Comparison of ENCODE assay signal across 14 cellular contexts in the genomic region with DNA sequence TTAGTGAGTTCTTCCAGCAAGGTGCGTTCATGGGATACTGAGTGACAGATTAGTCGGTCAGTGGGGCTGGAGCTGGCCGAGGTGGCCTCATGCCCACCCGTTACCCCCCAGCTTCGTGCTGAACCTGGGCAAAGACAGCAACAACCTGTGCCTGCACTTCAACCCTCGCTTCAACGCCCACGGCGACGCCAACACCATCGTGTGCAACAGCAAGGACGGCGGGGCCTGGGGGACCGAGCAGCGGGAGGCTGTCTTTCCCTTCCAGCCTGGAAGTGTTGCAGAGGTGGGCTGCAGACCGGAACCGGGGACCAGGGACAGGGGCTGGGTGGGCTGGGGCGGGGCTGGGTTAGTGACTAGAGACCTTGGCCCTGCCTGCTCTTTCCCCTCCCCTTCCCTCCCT. TPM values are rescaled to one million over a fixed set of nuclear protein-coding genes. Genes with fewer than 3 reads are reported as not detected.
DNase-seq lines count a peak whose midpoint lies in the region; ATAC-seq, FAIRE-seq and TF ChIP-seq lines count a peak whose summit lies in the region.
"Had no signal": no experiment of that assay in that cellular context is flagged by ENCODE, and none has a peak within 500 bp of the region (broad histone marks: within the 10 kb centered on the region; RNA-seq: fewer than 3 reads in every experiment).

No MANE protein-coding gene starts in this region.

- RAD21 ChIA-PET in HCT116 (lab: Charles Lee; ENCODE audit: low non-redundant PET in 1 of 2, low total read pairs in 2 of 2, uncharacterized antibody in 2 of 2, unreplicated experiment in 2 of 2) = no interaction called here

- H3K79me2 ChIP-seq in HCT116 (ENCODE audit: insufficient read depth, low read length) = peaks cover 13% of the 10 kb centered on the region; the same call in 1 of the 2 replicates

- no peak for TF ChIP-seq POLR2A in HCT116 (IDR thresholded peaks at IDR 0.05; ENCODE audit: borderline replicate concordance, extremely low read depth, insufficient read depth, insufficient read length)

- TF ChIP-seq RAD21 in HCT116 (IDR thresholded peaks at IDR 0.05; ENCODE audit: low read depth) = no peak

- intact Hi-C loops in HCT116 (cut with micrococcal nuclease) = no loop called here

- H3K27me3 ChIP-seq in HCT116 (ENCODE audit: insufficient read depth, low read length) (no peaks in the 10 kb centered on the region), muscle layer of colon (ENCODE audit: control insufficient read depth in 1 of 2, insufficient read depth in 2 of 2, low read length in 2 of 2) (no peaks in the 10 kb centered on the region)

- POLR2A ChIA-PET in HCT116 (lab: Charles Lee) = interaction anchor here (0.6 to 2.6 kb wide), 3 partner anchors 11 to 35 kb away, joined by 3 to 6 read pairs (median 5); no protein-coding TSS in a partner anchor

- H3K9ac ChIP-seq in HCT116 (ENCODE audit: low read length) (no peak overlapping the region), muscle layer of colon (ENCODE audit: low read length) (no peak overlapping the region)

- FAIRE-seq in D721Med (lab: Jason Lieb, UNC) = no peak

- in situ Hi-C loops in astrocyte of the spinal cord (cut with HindIII; ENCODE audit: low sequenced_read_pairs) (no loop called here), G401 (cut with HindIII; ENCODE audit: low sequenced_read_pairs) (no loop called here)

- H3K9me3 ChIP-seq in HCT116 (ENCODE audit: control insufficient read depth in 1 of 2, insufficient read depth in 1 of 2, low read depth in 1 of 2, low read length in 2 of 2) (no peaks in the 10 kb centered on the region), muscle layer of colon (ENCODE audit: low read length) (no peaks in the 10 kb centered on the region)

- H3K4me1 ChIP-seq in HCT116 (ENCODE audit: control insufficient read depth in 1 of 2, insufficient read depth in 2 of 2, low read length in 2 of 2) (peaks cover 28 to 65% of the 10 kb centered on the region in 2 experiments), muscle layer of colon (ENCODE audit: insufficient read depth, low read length) (peaks cover 34% of the 10 kb centered on the region)

- H3K4me3 ChIP-seq in HCT116 (replicated peaks in 1 of 2; ENCODE audit: low read depth in 1 of 2, low read length in 2 of 2) (no peak overlapping the region), astrocyte of the spinal cord (ENCODE audit: low read depth, low read length) (peak overlapping the region; percentile 98), muscle layer of colon (ENCODE audit: low read depth in 1 of 2, low read length in 2 of 2) (no peak overlapping the region)

- CTCF ChIA-PET in HCT116 (lab: Charles Lee) = interaction anchor here (0.6 kb wide), 1 partner anchor 1488 kb away, joined by 4 read pairs; no protein-coding TSS in a partner anchor

- no peak for ATAC-seq in HCT116

- H3K27ac ChIP-seq in 22Rv1 (0 out of 2 replicates have a peak overlapping the region, but pooled peaks have one; percentile 94), HCT116 (ENCODE audit: low read depth, low read length) (no peak overlapping the region), muscle layer of colon (ENCODE audit: low read depth, low read length) (peak overlapping the region; percentile 12)

- H2AFZ ChIP-seq in HCT116 (ENCODE audit: low read depth, low read length, poor library complexity, severe bottlenecking) = no peak overlapping the region

- no TSS peak for BruUV-seq in HCT116 (replicated peaks; lab: Mats Ljungman, UMichigan)

- H4K20me1 ChIP-seq in HCT116 (ENCODE audit: insufficient read depth) = no peaks in the 10 kb centered on the region

- H3K36me3 ChIP-seq in HCT116 (ENCODE audit: control insufficient read depth in 1 of 2, insufficient read depth in 2 of 2, low read length in 2 of 2) (peaks cover 5 to 11% of the 10 kb centered on the region in 2 experiments; a peak in 3 of 4 replicates), muscle layer of colon (ENCODE audit: insufficient read depth, low read length) (peaks cover 8% of the 10 kb centered on the region)

- TF ChIP-seq CTCF in 22Rv1 (IDR thresholded peaks at IDR 0.05) (no peak), HCT116 (IDR thresholded peaks at IDR 0.05 in 2 of 3, conservative IDR thresholded peaks at IDR 0.05 in 1 of 3; ENCODE audit: borderline replicate concordance in 1 of 3, insufficient read depth in 1 of 3, low read depth in 2 of 3, low read length in 2 of 3) (no peak), astrocyte of the spinal cord (IDR thresholded peaks at IDR 0.05; ENCODE audit: low read depth, low read length) (no peak), D721Med (IDR thresholded peaks at IDR 0.05; ENCODE audit: insufficient read depth, missing control alignments) (no peak)

- DNase-seq in HCT116 (ENCODE audit: low read depth, low spot score) (no peak), astrocyte of the spinal cord (ENCODE audit: low read depth, low spot score) (no peak), D721Med (ENCODE audit: insufficient read length, low spot score) (no peak), SKM-1 (lab: John Stamatoyannopoulos, UW; ENCODE audit: unreplicated experiment) (no peak), NCI-H1436 treated with DMSO at 0.1 percent for 48 hours (lab: John Stamatoyannopoulos, UW) (no peak), G401 (ENCODE audit: low spot score) (no peak)
- DNase-seq: activated B cell treated with CpG ODN at 0.5 μM for 24 hours; C1 segment of cervical spinal cord; NCI-H2081; OCI-M1; stimulated activated CD4-positive, alpha-beta T cell treated with anti-CD3 and anti-CD28 coated beads, Interleukin-2, amount 100 ng/mL, for 24 hours had no signal

- no peaks in the 10 kb centered on the region for H3K9me2 ChIP-seq in HCT116 (ENCODE audit: insufficient read depth)

- H3K4me2 ChIP-seq in HCT116 (ENCODE audit: low read length) = peak overlapping the region; percentile 1; the same call in 1 of the 2 replicates

TF ChIP-seq in HCT116, 20 proteins besides CTCF, POLR2A, EP300 and RAD21:
- TF ChIP-seq CEBPB (IDR thresholded peaks at IDR 0.05; ENCODE audit: low read depth) = no peak
- no peak for TF ChIP-seq REST (IDR thresholded peaks at IDR 0.05; ENCODE audit: low read depth)
- no peak for TF ChIP-seq EZH2phosphoT487 (IDR thresholded peaks at IDR 0.05; ENCODE audit: borderline replicate concordance)
- no peak for TF ChIP-seq JUND (IDR thresholded peaks at IDR 0.05)
- no peak for TF ChIP-seq YY1 (IDR thresholded peaks at IDR 0.05; ENCODE audit: extremely low read depth, insufficient replicate concordance, low read depth, low read length)
- no peak for TF ChIP-seq FOSL1 (IDR thresholded peaks at IDR 0.05; ENCODE audit: low read depth)
- TF ChIP-seq ZBTB33 (IDR thresholded peaks at IDR 0.05; ENCODE audit: extremely low read depth, insufficient replicate concordance, low read length) = no peak
- no peak for TF ChIP-seq POLR2AphosphoS5 (IDR thresholded peaks at IDR 0.05; ENCODE audit: low read depth, low read length)
TF ChIP-seq in HCT116: peak in this region for 0.

RNA-seq across cellular contexts. Expression of gene LGALS1, which starts 2.9 kb away (rescaled TPM):
- 1,080 TPM for total RNA-seq in HCT116 (2021; ENCODE audit: unreplicated experiment)
- polyA plus RNA-seq in HCT116 (2012) = 2,758 and 2,875 TPM in 2 replicates
- total RNA-seq in G401 (2014; rRNA removed; shearing (Covaris generic)) = 435 and 601 TPM in 2 replicates
- polyA plus RNA-seq: neural cell had no signal

RNA-seq across cellular contexts. Expression of gene NOL12, which starts 7.8 kb away (rescaled TPM):
- 31.4 TPM for total RNA-seq in HCT116 (2021; ENCODE audit: unreplicated experiment)
- 19.2 and 28.2 TPM in 2 replicates for polyA plus RNA-seq in HCT116 (2012)
- 30.2 and 44.8 TPM in 2 replicates for total RNA-seq in G401 (2014; rRNA removed; shearing (Covaris generic))

RNA-seq across cellular contexts. Expression of gene TRIOBP, which starts 18.5 kb away (rescaled TPM):
- total RNA-seq in HCT116 (2021; ENCODE audit: unreplicated experiment) = 244 TPM
- 229 and 253 TPM in 2 replicates for polyA plus RNA-seq in HCT116 (2012)
- 80.9 and 98.8 TPM in 2 replicates for total RNA-seq in G401 (2014; rRNA removed; shearing (Covaris generic))

RNA-seq across cellular contexts. Expression of gene PDXP, which starts 19.8 kb away (rescaled TPM):
- total RNA-seq in HCT116 (2021; ENCODE audit: unreplicated experiment) = 42.7 TPM
- polyA plus RNA-seq in HCT116 (2012) = 43.9 and 52.6 TPM in 2 replicates
- 49.0 and 62.3 TPM in 2 replicates for total RNA-seq in G401 (2014; rRNA removed; shearing (Covaris generic))

RNA-seq across cellular contexts. Expression of gene SH3BP1, which starts 38.9 kb away (rescaled TPM):
- 48.4 TPM for total RNA-seq in HCT116 (2021; ENCODE audit: unreplicated experiment)
- polyA plus RNA-seq in HCT116 (2012) = 72.9 and 82.7 TPM in 2 replicates
- 13.2 and 21.9 TPM in 2 replicates for total RNA-seq in G401 (2014; rRNA removed; shearing (Covaris generic))
